13 cellular contexts compared by ENCODE assay signal in genomic region chr20:45867811-45868176, GRCh38. TPM values are rescaled to one million over a fixed set of nuclear protein-coding genes. Genes with fewer than 3 reads are reported as not detected.
DNase-seq lines count a peak whose midpoint lies in the region; ATAC-seq and TF ChIP-seq lines count a peak whose summit lies in the region.
"Had no signal": no experiment of that assay in that cellular context is flagged by ENCODE, and none has a peak within 500 bp of the region (broad histone marks: within the 10 kb centered on the region; RNA-seq: fewer than 3 reads in every experiment).

No MANE protein-coding gene starts in this region.

- H3K27me3 ChIP-seq in ACC112 (ENCODE audit: insufficient read depth, low read length), result no peaks in the 10 kb centered on the region
- no peaks in the 10 kb centered on the region for H3K27me3 ChIP-seq in Panc1 (ENCODE audit: control insufficient read depth, insufficient read depth, low read length)
- no peaks in the 10 kb centered on the region for H3K27me3 ChIP-seq in naive thymus-derived CD4-positive, alpha-beta T cell (ENCODE audit: control insufficient read depth in 2 of 2, insufficient read depth in 2 of 2, low read length in 2 of 2)
- H3K27me3 ChIP-seq: SJCRH30 had no signal

- no peak overlapping the region for H3K4me3 Mint-ChIP-seq in naive thymus-derived CD4-positive, alpha-beta T cell
- H3K4me3 Mint-ChIP-seq: stimulated activated effector memory CD8-positive, alpha-beta T cell treated with anti-CD3 and anti-CD28 coated beads, Interleukin-12 subunit alpha, Interleukin-12 subunit beta, amount 100 ng/mL, for 72 hours had no signal

- CTCF ChIA-PET in Panc1 (lab: Charles Lee), result no interaction called here
- CTCF ChIA-PET in naive thymus-derived CD4-positive, alpha-beta T cell (lab: Charles Lee), result no interaction called here

- peaks cover 0 to 13% (median 3%) of the 10 kb centered on the region in 5 donors for H3K36me3 Mint-ChIP-seq in naive thymus-derived CD4-positive, alpha-beta T cell
- H3K36me3 Mint-ChIP-seq: stimulated activated effector memory CD8-positive, alpha-beta T cell treated with anti-CD3 and anti-CD28 coated beads, Interleukin-12 subunit alpha, Interleukin-12 subunit beta, amount 100 ng/mL, for 72 hours had no signal

- H3K79me2 ChIP-seq in ACC112 (ENCODE audit: control insufficient read depth, insufficient read depth, low read length, unreplicated experiment), result no peaks in the 10 kb centered on the region

- H3K9me3 Mint-ChIP-seq in naive thymus-derived CD4-positive, alpha-beta T cell, result no peaks in the 10 kb centered on the region
- H3K9me3 Mint-ChIP-seq: stimulated activated effector memory CD8-positive, alpha-beta T cell treated with anti-CD3 and anti-CD28 coated beads, Interleukin-12 subunit alpha, Interleukin-12 subunit beta, amount 100 ng/mL, for 72 hours had no signal

- H3K4me3 ChIP-seq in ACC112 (ENCODE audit: low read depth, low read length) (no peak overlapping the region), Panc1 (ENCODE audit: low read depth in 2 of 2, low read length in 2 of 2) (no peak overlapping the region), fibroblast of pulmonary artery (replicated peaks; ENCODE audit: low read depth, low read length) (no peak overlapping the region)
- no peak overlapping the region for H3K4me3 ChIP-seq in naive thymus-derived CD4-positive, alpha-beta T cell (ENCODE audit: low read length)
- H3K4me3 ChIP-seq: A549, SJCRH30 had no signal

- H3K27ac Mint-ChIP-seq in naive thymus-derived CD4-positive, alpha-beta T cell, result no peak overlapping the region
- H3K27ac Mint-ChIP-seq: stimulated activated effector memory CD8-positive, alpha-beta T cell treated with anti-CD3 and anti-CD28 coated beads, Interleukin-12 subunit alpha, Interleukin-12 subunit beta, amount 100 ng/mL, for 72 hours had no signal

- H3K9me3 ChIP-seq in Panc1 (ENCODE audit: control insufficient read depth, insufficient read depth, low read depth, low read length), result no peaks in the 10 kb centered on the region
- H3K9me3 ChIP-seq in naive thymus-derived CD4-positive, alpha-beta T cell (ENCODE audit: control insufficient read depth in 2 of 3, low read length in 3 of 3), result no peaks in the 10 kb centered on the region
- H3K9me3 ChIP-seq: A549, SJCRH30 had no signal

- peaks cover 13% of the 10 kb centered on the region for H3K4me1 ChIP-seq in ACC112 (ENCODE audit: control insufficient read depth, insufficient read depth, low read length, unreplicated experiment)
- peaks cover 7% of the 10 kb centered on the region; the same call in 1 of the 2 replicates for H3K4me1 ChIP-seq in Panc1 (ENCODE audit: control insufficient read depth, insufficient read depth, low read length)
- H3K4me1 ChIP-seq in naive thymus-derived CD4-positive, alpha-beta T cell (ENCODE audit: control insufficient read depth in 2 of 2, insufficient read depth in 2 of 2, low read length in 2 of 2), result no peaks in the 10 kb centered on the region
- H3K4me1 ChIP-seq: SJCRH30 had no signal

- in situ Hi-C loops in Panc1 (cut with HindIII; ENCODE audit: low pct_unique_long_range_greater_than_20kb, low sequenced_read_pairs), result no loop called here

- H3K27ac ChIP-seq in ACC112 (ENCODE audit: low read depth, low read length) (peak overlapping the region; percentile 76), Panc1 (ENCODE audit: low read length) (peak overlapping the region; percentile 27; the same call in 1 of the 2 replicates)
- H3K27ac ChIP-seq in naive thymus-derived CD4-positive, alpha-beta T cell (ENCODE audit: low read depth, low read length), result no peak overlapping the region
- H3K27ac ChIP-seq: A549, SJCRH30 had no signal

- DNase-seq in Panc1 (ENCODE audit: low read depth, low spot score) (no peak), fibroblast of pulmonary artery (ENCODE audit: low read depth) (peak; percentile 40)
- DNase-seq in naive thymus-derived CD4-positive, alpha-beta T cell, result no peak
- DNase-seq in stimulated activated naive CD4-positive, alpha-beta T cell (lab: John Stamatoyannopoulos, UW), result no peak
- DNase-seq: activated effector memory CD4-positive, alpha-beta T cell treated with anti-CD3 and anti-CD28 coated beads, Interleukin-2, amount 50 U/mL, for 16 hours; dermis blood vessel endothelial cell; DND-41; NCI-H345; SJCRH30 had no signal

- no peaks in the 10 kb centered on the region for H3K27me3 Mint-ChIP-seq in naive thymus-derived CD4-positive, alpha-beta T cell

- intact Hi-C loops in Panc1 (cut with micrococcal nuclease; ENCODE audit: unreplicated experiment), result no loop called here
- intact Hi-C loops in naive thymus-derived CD4-positive, alpha-beta T cell (cut with micrococcal nuclease), result no loop called here

- H3K36me3 ChIP-seq in ACC112 (ENCODE audit: insufficient read depth, low read length) (no peaks in the 10 kb centered on the region), Panc1 (ENCODE audit: control insufficient read depth, insufficient read depth, low read length) (no peaks in the 10 kb centered on the region)
- H3K36me3 ChIP-seq in naive thymus-derived CD4-positive, alpha-beta T cell (ENCODE audit: control insufficient read depth in 2 of 3, insufficient read depth in 3 of 3, low read length in 3 of 3), result no peaks in the 10 kb centered on the region
- H3K36me3 ChIP-seq: SJCRH30 had no signal

- H3K4me1 Mint-ChIP-seq in naive thymus-derived CD4-positive, alpha-beta T cell, result peaks cover 0 to 9% (median 2%) of the 10 kb centered on the region in 7 donors
- H3K4me1 Mint-ChIP-seq: stimulated activated effector memory CD8-positive, alpha-beta T cell treated with anti-CD3 and anti-CD28 coated beads, Interleukin-12 subunit alpha, Interleukin-12 subunit beta, amount 100 ng/mL, for 72 hours had no signal

- POLR2A ChIA-PET in Panc1 (lab: Charles Lee), result no interaction called here
- POLR2A ChIA-PET in naive thymus-derived CD4-positive, alpha-beta T cell (lab: Charles Lee), result interaction anchor here (1.0 to 2.7 kb wide), 3 partner anchors 10 to 14 kb away, joined by 3 to 8 read pairs (median 5); partner anchors contain the start of genes ACOT8, ZSWIM1 and ZSWIM3

- peak; percentile 84 for ATAC-seq in Panc1
- no peak for ATAC-seq in naive thymus-derived CD4-positive, alpha-beta T cell
- ATAC-seq in HG03378 (IDR thresholded peaks at IDR 0.05; ENCODE audit: unreplicated experiment), result no peak
- ATAC-seq: stimulated activated effector memory CD8-positive, alpha-beta T cell treated with anti-CD3 and anti-CD28 coated beads, Interleukin-12 subunit alpha, Interleukin-12 subunit beta, amount 100 ng/mL, for 72 hours had no signal

- no TSS peak for BruUV-seq in Panc1 (replicated peaks; lab: Mats Ljungman, UMichigan)

- H2AFZ ChIP-seq in ACC112 (ENCODE audit: low read length, unreplicated experiment), result peak overlapping the region; percentile 13

- TF ChIP-seq CTCF in Panc1 (IDR thresholded peaks at IDR 0.05), result no peak
- no peak for TF ChIP-seq CTCF in fibroblast of pulmonary artery (IDR thresholded peaks at IDR 0.05; ENCODE audit: low read length, missing control alignments)

RNA-seq across cellular contexts. Expression of gene ZSWIM3, which starts 10.4 kb away (rescaled TPM):
- total RNA-seq in Panc1 (2021; ENCODE audit: unreplicated experiment), result 3.6 TPM
- polyA plus RNA-seq in Panc1 (2012; ENCODE audit: insufficient read length), result 4.1 TPM
- 1 to 10 TPM; 1.3 to 6.8 (median 6.0) TPM for total RNA-seq in naive thymus-derived CD4-positive, alpha-beta T cell
- 1 to 10 TPM; 1.2 to 3.1 TPM for polyA plus RNA-seq in naive thymus-derived CD4-positive, alpha-beta T cell

RNA-seq across cellular contexts. Expression of gene ACOT8, which starts 10.6 kb away (rescaled TPM):
- 21.1 TPM for total RNA-seq in Panc1 (2021; ENCODE audit: unreplicated experiment)
- polyA plus RNA-seq in Panc1 (2012; ENCODE audit: insufficient read length), result 41.7 TPM
- total RNA-seq in naive thymus-derived CD4-positive, alpha-beta T cell, result 10 to 100 TPM; 20.5 to 35.5 (median 29.2) TPM
- polyA plus RNA-seq in naive thymus-derived CD4-positive, alpha-beta T cell, result 10 to 100 TPM; 33.8 to 38.7 TPM

RNA-seq across cellular contexts. Expression of gene ZSWIM1, which starts 13.2 kb away (rescaled TPM):
- total RNA-seq in Panc1 (2021; ENCODE audit: unreplicated experiment), result 13.4 TPM
- 10.5 TPM for polyA plus RNA-seq in Panc1 (2012; ENCODE audit: insufficient read length)
- 10 to 100 TPM in 2 of 5 experiments, 1 to 10 TPM in 3; 8.2 to 16.0 (median 9.8) TPM for total RNA-seq in naive thymus-derived CD4-positive, alpha-beta T cell
- polyA plus RNA-seq in naive thymus-derived CD4-positive, alpha-beta T cell, result 10 to 100 TPM in 1 of 2 donors, 1 to 10 TPM in 1; 3.2 to 12.5 TPM

RNA-seq across cellular contexts. Expression of gene SPATA25, which starts 19.6 kb away (rescaled TPM):
- total RNA-seq in Panc1 (2021; ENCODE audit: unreplicated experiment), result 1.8 TPM
- 0.99 TPM for polyA plus RNA-seq in Panc1 (2012; ENCODE audit: insufficient read length)
- 1 to 10 TPM; 1.0 to 3.9 (median 1.2) TPM for total RNA-seq in naive thymus-derived CD4-positive, alpha-beta T cell
- not detected for polyA plus RNA-seq in naive thymus-derived CD4-positive, alpha-beta T cell

RNA-seq across cellular contexts. Expression of gene NEURL2, which starts 23.2 kb away (rescaled TPM):
- total RNA-seq in Panc1 (2021; ENCODE audit: unreplicated experiment), result 3.0 TPM
- 4.1 TPM for polyA plus RNA-seq in Panc1 (2012; ENCODE audit: insufficient read length)
- 1 to 10 TPM; 1.2 to 5.3 (median 4.0) TPM for total RNA-seq in naive thymus-derived CD4-positive, alpha-beta T cell
- 1 to 10 TPM in 1 of 2 donors, under 1 TPM in 1; 0.69 to 4.0 TPM for polyA plus RNA-seq in naive thymus-derived CD4-positive, alpha-beta T cell
